Comparison of ENCODE assay signal across 11 cellular contexts in the genomic region with DNA sequence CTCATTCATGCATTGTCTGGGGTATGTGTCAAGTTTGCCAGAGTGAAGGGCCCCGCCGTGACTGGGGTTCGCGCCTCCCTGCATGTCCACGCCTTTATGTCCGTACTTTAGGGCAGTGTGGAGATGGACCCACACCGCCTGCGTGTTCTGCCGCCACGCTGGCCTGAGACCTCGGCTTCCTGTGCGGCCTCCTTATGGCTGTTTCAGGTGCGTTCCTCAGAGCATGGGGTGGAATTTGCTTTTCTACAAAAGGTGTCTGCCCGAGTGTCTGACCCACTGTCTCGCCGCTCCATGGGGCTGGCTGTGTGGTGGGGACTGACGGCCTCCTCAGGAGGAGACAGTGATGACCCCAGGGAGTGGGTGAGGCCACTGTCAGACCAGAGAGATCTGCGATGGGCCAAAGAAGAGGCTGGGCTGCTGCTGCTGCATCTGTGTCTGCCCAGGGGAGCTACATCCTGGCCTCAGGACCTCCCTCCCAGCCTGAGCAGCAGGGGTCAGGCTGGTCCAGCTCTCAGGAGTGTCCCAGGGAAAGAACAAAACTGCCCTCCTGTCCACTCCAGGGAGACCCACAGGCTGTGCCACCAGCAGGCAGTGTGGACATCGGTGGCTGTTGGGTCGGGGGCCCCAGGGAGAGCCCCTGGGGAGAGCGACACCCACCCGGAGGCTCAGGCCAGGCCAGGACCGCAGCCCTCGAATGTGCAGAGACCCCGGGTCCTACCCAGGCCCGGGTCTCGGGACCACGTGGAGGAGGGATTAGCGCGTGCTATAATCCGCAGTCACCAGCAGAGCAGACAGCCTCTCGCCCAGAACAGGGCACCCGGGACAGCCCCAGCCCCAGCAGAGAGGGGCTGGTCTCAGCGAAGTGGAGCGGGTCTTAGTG. TPM values are rescaled to one million over a fixed set of nuclear protein-coding genes. Genes with fewer than 3 reads are reported as not detected.
DNase-seq lines count a peak whose midpoint lies in the region; ATAC-seq, FAIRE-seq and TF ChIP-seq lines count a peak whose summit lies in the region.
"Had no signal": no experiment of that assay in that cellular context is flagged by ENCODE, and none has a peak within 500 bp of the region (broad histone marks: within the 10 kb centered on the region; RNA-seq: fewer than 3 reads in every experiment).

No MANE protein-coding gene starts in this region.

- H3K4me2 ChIP-seq in A549: peak overlapping the region; percentile 41
- H3K4me2 ChIP-seq in GM12878 (ENCODE audit: control insufficient read depth, insufficient read depth): peak overlapping the region; percentile 49

- H3K27ac ChIP-seq in A549 (peak overlapping the region; percentile 11 to 73; a peak in 4 of 6 replicates), GM12878 (ENCODE audit: control insufficient read depth, insufficient read depth) (peak overlapping the region; percentile 93)
- H3K27ac ChIP-seq: epithelial cell of prostate, parathyroid adenoma had no signal

- no peak overlapping the region for H2AFZ ChIP-seq in GM12878 (ENCODE audit: control insufficient read depth, low read depth, low read length)
- H2AFZ ChIP-seq: parathyroid adenoma had no signal

- CTCF ChIA-PET in A549 (lab: Yijun Ruan, JAX): no interaction called here
- CTCF ChIA-PET in GM12878 (lab: Yijun Ruan, JAX): interaction anchor here (0.8 kb wide), 1 partner anchor 9 kb away, joined by 3 read pairs; no protein-coding TSS in a partner anchor

- no peaks in the 10 kb centered on the region for H3K36me3 Mint-ChIP-seq in HFFc6 (ENCODE audit: low read depth)
- H3K36me3 Mint-ChIP-seq in nephron (ENCODE audit: low read depth): no peaks in the 10 kb centered on the region
- no peaks in the 10 kb centered on the region for H3K36me3 Mint-ChIP-seq in type B pancreatic cell

- no peaks in the 10 kb centered on the region for H3K27me3 ChIP-seq in GM12878 (replicated peaks in 1 of 2; ENCODE audit: control insufficient read depth in 2 of 2, insufficient read depth in 2 of 2, low read length in 1 of 2)

- H3K4me3 ChIP-seq in A549: no peak overlapping the region
- peak overlapping the region; percentile 7; the same call in 1 of the 2 replicates for H3K4me3 ChIP-seq in GM12878

- no peak for TF ChIP-seq RAD21 in A549 (conservative IDR thresholded peaks at IDR 0.05 in 1 of 2, IDR thresholded peaks at IDR 0.05 in 1 of 2)
- TF ChIP-seq RAD21 in GM12878 (IDR thresholded peaks at IDR 0.05; ENCODE audit: insufficient read depth, low read depth, low read length): no peak

- peak overlapping the region; percentile 2; the same call in 1 of the 2 replicates for H3K9ac ChIP-seq in GM12878 (ENCODE audit: control insufficient read depth, insufficient read depth, low read length)
- H3K9ac ChIP-seq: parathyroid adenoma had no signal

- H3K4me1 Mint-ChIP-seq in HFFc6 (ENCODE audit: low read depth): peaks cover 18% of the 10 kb centered on the region
- peaks cover 29% of the 10 kb centered on the region for H3K4me1 Mint-ChIP-seq in nephron
- peaks cover 21% of the 10 kb centered on the region for H3K4me1 Mint-ChIP-seq in type B pancreatic cell (ENCODE audit: unreplicated experiment)

- H3K79me2 ChIP-seq in GM12878 (ENCODE audit: control insufficient read depth, insufficient read depth, low read length): peaks cover 2% of the 10 kb centered on the region
- H3K79me2 ChIP-seq: parathyroid adenoma had no signal

- H4K20me1 ChIP-seq in GM12878 (ENCODE audit: control insufficient read depth, insufficient read depth): no peaks in the 10 kb centered on the region

- H3K4me3 Mint-ChIP-seq in HFFc6 (no peak overlapping the region), nephron (no peak overlapping the region), type B pancreatic cell (no peak overlapping the region)

- H3K27ac Mint-ChIP-seq in HFFc6: peak overlapping the region; percentile 40; the same call in 1 of the 2 replicates
- H3K27ac Mint-ChIP-seq in nephron: peak overlapping the region; percentile 38 to 46 (median 40)
- H3K27ac Mint-ChIP-seq in type B pancreatic cell: no peak overlapping the region

- POLR2A ChIA-PET in A549 (lab: Yijun Ruan, JAX) (no interaction called here), GM12878 (lab: Charles Lee) (no interaction called here)

- no peaks in the 10 kb centered on the region for H3K36me3 ChIP-seq in GM12878 (ENCODE audit: control insufficient read depth in 2 of 2, insufficient read depth in 2 of 2, low read length in 1 of 2)

- no peaks in the 10 kb centered on the region for H3K9me3 Mint-ChIP-seq in HFFc6
- H3K9me3 Mint-ChIP-seq in nephron: peaks cover 3% of the 10 kb centered on the region
- H3K9me3 Mint-ChIP-seq in type B pancreatic cell: no peaks in the 10 kb centered on the region

- H3K4me1 ChIP-seq in A549 (peaks cover 21% of the 10 kb centered on the region), GM12878 (ENCODE audit: control insufficient read depth, insufficient read depth, low read length) (peaks cover 33% of the 10 kb centered on the region)
- H3K4me1 ChIP-seq: parathyroid adenoma had no signal

- in situ Hi-C loops in GM12878 (cut with MboI): no loop called here

- H3K27me3 Mint-ChIP-seq in HFFc6 (ENCODE audit: insufficient read depth) (peaks cover 3% of the 10 kb centered on the region), nephron (ENCODE audit: low read depth) (peaks cover 4% of the 10 kb centered on the region), type B pancreatic cell (peaks cover 13% of the 10 kb centered on the region)

- 95% methylated on average over 25 of the region's 35 CpGs for WGBS in A549 (ENCODE audit: missing lambda C conversion rate)
- WGBS in GM12878 (ENCODE audit: insufficient coverage, insufficient replicate concordance, low lambda C conversion rate, missing lambda C conversion rate): 84% methylated on average over 35 of the region's 35 CpGs

- FAIRE-seq in A549 (lab: Jason Lieb, UNC) (no peak), GM12878 (lab: Jason Lieb, UNC) (no peak)

- H3K9me3 ChIP-seq in A549: no peaks in the 10 kb centered on the region
- no peaks in the 10 kb centered on the region for H3K9me3 ChIP-seq in GM12878 (replicated peaks; ENCODE audit: control insufficient read depth, insufficient read depth, low read length)

- no peak for TF ChIP-seq POLR2A in A549 (IDR thresholded peaks at IDR 0.05; ENCODE audit: low read length)
- no peak for TF ChIP-seq POLR2A in GM12878 (IDR thresholded peaks at IDR 0.05; ENCODE audit: low read depth, low read length)

- ATAC-seq in A549: no peak
- no peak for ATAC-seq in GM12878

- TF ChIP-seq CTCF in A549 (IDR thresholded peaks at IDR 0.05) (no peak), HFFc6 (IDR thresholded peaks at IDR 0.05) (no peak), GM12878 (IDR thresholded peaks at IDR 0.05 in 2 of 3, conservative IDR thresholded peaks at IDR 0.05 in 1 of 3; ENCODE audit: control insufficient read depth in 2 of 3, extremely low read depth in 1 of 3, insufficient read depth in 1 of 3, low read depth in 3 of 3, low read length in 3 of 3) (no peak), nephron (IDR thresholded peaks at IDR 0.05; ENCODE audit: unreplicated experiment in 3 of 3) (no peak), type B pancreatic cell (conservative IDR thresholded peaks at IDR 0.05) (no peak)

- TF ChIP-seq EP300 in A549 (IDR thresholded peaks at IDR 0.05) (no peak), GM12878 (IDR thresholded peaks at IDR 0.05; ENCODE audit: borderline replicate concordance in 1 of 2, control insufficient read depth in 1 of 2, low read depth in 2 of 2, low read length in 2 of 2) (no peak)

- no TSS peak for BruUV-seq in GM12878 (replicated peaks; lab: Mats Ljungman, UMichigan)

- no peak for DNase-seq in A549 (ENCODE audit: low read depth in 1 of 2, low spot score in 1 of 2)
- no peak for DNase-seq in HFFc6
- DNase-seq in GM12878 (ENCODE audit: low read depth, low spot score): no peak
- no peak for DNase-seq in cerebellum (ENCODE audit: low spot score)
- no peak for DNase-seq in CD1c-positive myeloid dendritic cell (ENCODE audit: extremely low spot score)
- DNase-seq in type B pancreatic cell (ENCODE audit: extremely low spot score, unreplicated experiment): no peak
- no peak for DNase-seq in Ammon's horn (ENCODE audit: low spot score)
- DNase-seq: COR-L47 had no signal

- SMC1A ChIA-PET in GM12878 (lab: Charles Lee; ENCODE audit: uncharacterized antibody, unreplicated experiment): interaction anchor here (1.0 to 1.3 kb wide), 2 partner anchors 328 to 414 kb away, joined by 3 read pairs; no protein-coding TSS in a partner anchor

- intact Hi-C loops in GM12878 (cut with micrococcal nuclease; ENCODE audit: unreplicated experiment): no loop called here

- RAD21 ChIA-PET in GM12878 (lab: Charles Lee; ENCODE audit: unreplicated experiment): no interaction called here

TF ChIP-seq in A549, 52 proteins besides CTCF, POLR2A, EP300 and RAD21 (continues in another document):
- no peak for TF ChIP-seq JUNB (IDR thresholded peaks at IDR 0.05)

TF ChIP-seq in GM12878, 131 proteins besides CTCF, POLR2A, EP300 and RAD21 (continues in another document):
- TF ChIP-seq CEBPB (IDR thresholded peaks at IDR 0.05; ENCODE audit: borderline replicate concordance in 1 of 2, low read depth in 2 of 2, low read length in 2 of 2): no peak

RNA-seq across cellular contexts. Expression of a gene that starts 9.8 kb away (rescaled TPM):
- 9.8 and 11.0 TPM in 2 replicates for polyA plus RNA-seq in A549 (2011; rRNA removed)
- 26.6 and 40.5 TPM in 2 replicates for polyA plus RNA-seq in A549 (2012; cell fraction: cytosol; rRNA removed)
- 78.9 and 138 TPM in 2 replicates for polyA plus RNA-seq in A549 (2012; cell fraction: nucleus; rRNA removed)
- polyA plus RNA-seq in A549 (2017; fragmentation: RNase III; extraction: RNeasy Plus Mini Kit Qiagen cat#74134 plus additional on column Dnase treatment): 13.8 to 14.0 TPM (median 14.0 TPM) in 3 replicates
- polyA minus RNA-seq in A549 (2011; rRNA and poly(A)+ RNA removed): 8.2 and 11.1 TPM in 2 replicates
- total RNA-seq in HFFc6 (2021; fragmentation: NEBNext Ultra II Directional; extraction: Animal tissue kit (Norgen Biotek cat#: 25700)): 10 to 100 TPM; 12.3 to 15.9 (median 14.6) TPM
- total RNA-seq in GM12878 (2013; cell fraction: nucleolus; rRNA removed): 66.8 and 69.0 TPM in 2 replicates
- 14.7 and 18.4 TPM in 2 replicates for total RNA-seq in GM12878 (2014; rRNA removed)
- total RNA-seq in GM12878 (2014; rRNA removed; fragmentation: Illumina TruSeq; extraction: Trizol): 5.5 and 6.1 TPM in 2 replicates
- 43.8 and 49.7 TPM in 2 replicates for total RNA-seq in GM12878 (2021)
- 3.7 TPM for polyA plus RNA-seq in GM12878 (2011; ENCODE audit: low read depth)
- 1.9 and 5.6 TPM in 2 replicates for polyA plus RNA-seq in GM12878 (2011; rRNA removed)
- 10.4 and 16.7 TPM in 2 replicates for polyA plus RNA-seq in GM12878 (2011; cell fraction: cytosol; rRNA removed)
- 36.7 and 53.6 TPM in 2 replicates for polyA plus RNA-seq in GM12878 (2011; cell fraction: nucleus; rRNA removed)
- polyA plus RNA-seq in GM12878 (2012): 12.3 and 13.1 TPM in 2 replicates
- 1.6 and 3.5 TPM in 2 replicates for polyA plus RNA-seq in GM12878 (2014; fragmentation: Illumina TruSeq; extraction: Trizol)
- polyA plus RNA-seq in GM12878 (2014; fragmentation: Nextera tagmentation; extraction: Ambion mirVana): 1 to 10 TPM in 1 of 2 experiments, under 1 TPM in 1; 0.42 to 1.5 TPM
- polyA plus RNA-seq in GM12878 (2014; rRNA removed): 23.8 and 29.8 TPM in 2 replicates
- polyA plus RNA-seq in GM12878 (2016; fragmentation: Nextera tagmentation; extraction: Ambion mirVana): 10 to 100 TPM; 40.3 to 42.0 TPM
- 16.2 and 21.9 TPM in 2 replicates for polyA minus RNA-seq in GM12878 (2011; rRNA and poly(A)+ RNA removed)
- polyA minus RNA-seq in GM12878 (2011; cell fraction: cytosol; rRNA and poly(A)+ RNA removed): 9.0 and 10.3 TPM in 2 replicates
- polyA minus RNA-seq in GM12878 (2011; cell fraction: nucleus; rRNA and poly(A)+ RNA removed): 12.1 and 17.7 TPM in 2 replicates
- 26.4 TPM for total RNA-seq in cerebellum
- 10.6 and 28.2 TPM in 2 replicates for total RNA-seq in type B pancreatic cell (ENCODE audit: low replicate concordance)
